ENCODE assay signal across 22 cellular contexts in the genomic region with DNA sequence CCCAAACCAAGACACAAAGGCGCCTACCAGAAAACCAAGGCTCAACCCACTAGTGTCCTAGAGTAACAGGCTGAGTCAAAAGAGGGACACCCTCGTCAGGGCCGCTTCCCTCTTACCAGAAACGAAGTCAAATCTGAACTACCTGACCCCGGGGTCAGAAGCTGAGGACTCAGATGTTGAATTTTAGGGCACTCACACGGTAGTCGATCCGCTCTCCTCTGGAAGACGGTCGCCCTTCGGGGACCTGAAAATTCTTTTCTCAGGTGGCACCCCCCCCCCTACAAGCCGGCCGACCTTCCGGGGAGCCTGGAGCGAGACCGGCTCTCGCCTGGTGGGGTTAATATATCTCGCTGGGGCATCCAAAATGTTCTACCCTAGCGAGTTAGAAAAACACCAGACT.
A peak's percentile ranks its signal among the peaks of the same experiment; 100 is the strongest.
DNase-seq lines count a peak whose midpoint lies in the region; TF ChIP-seq lines count a peak whose summit lies in the region.
"Had no signal": no experiment of that assay in that cellular context is flagged by ENCODE, and none has a peak within 500 bp of the region (broad histone marks: within the 10 kb centered on the region; RNA-seq: fewer than 3 reads in every experiment).

No MANE protein-coding gene starts in this region.

- H3K4me3 ChIP-seq in H7 (ENCODE audit: insufficient read depth, low read depth, low read length) (peak overlapping the region; percentile 14; the same call in 1 of the 2 replicates), HUES48 (ENCODE audit: low read depth, low read length) (no peak overlapping the region), mesendoderm (ENCODE audit: low read length) (no peak overlapping the region), esophagus muscularis mucosa (no peak overlapping the region)
- H3K4me3 ChIP-seq: BLaER1, GM12878 had no signal

- TF ChIP-seq POLR2A in esophagus muscularis mucosa (IDR thresholded peaks at IDR 0.05; ENCODE audit: low read depth), result no peak

- no peaks in the 10 kb centered on the region for H3K79me2 ChIP-seq in mesendoderm (ENCODE audit: control insufficient read depth, insufficient read depth, low read length)

- no peak overlapping the region for H3K4me2 ChIP-seq in mesendoderm (ENCODE audit: low read length)
- H3K4me2 ChIP-seq: BLaER1 had no signal

- peak overlapping the region; percentile 89 for H4K8ac ChIP-seq in mesendoderm (ENCODE audit: low read depth, low read length)

- H3K27ac ChIP-seq in HUES48 (ENCODE audit: low read depth, low read length) (peak overlapping the region; percentile 40), mesendoderm (ENCODE audit: low read depth, low read length) (peak overlapping the region; percentile 84), esophagus muscularis mucosa (replicated peaks in 1 of 4) (no peak overlapping the region)
- H3K27ac ChIP-seq: 22Rv1, BLaER1 had no signal

- TF ChIP-seq EP300 in esophagus muscularis mucosa (IDR thresholded peaks at IDR 0.05), result no peak

- peak overlapping the region; percentile 98 for H3K18ac ChIP-seq in mesendoderm (ENCODE audit: low read length)

- H3K79me1 ChIP-seq in mesendoderm (ENCODE audit: low read length), result no peaks in the 10 kb centered on the region

- H3K27me3 ChIP-seq in H7 (ENCODE audit: control insufficient read depth, insufficient read depth, low read length) (no peaks in the 10 kb centered on the region), HUES48 (ENCODE audit: control insufficient read depth, insufficient read depth, low read length) (no peaks in the 10 kb centered on the region), mesendoderm (ENCODE audit: insufficient read depth, low read length, poor library complexity) (no peaks in the 10 kb centered on the region), esophagus muscularis mucosa (no peaks in the 10 kb centered on the region)
- H3K27me3 ChIP-seq: BE2C, BLaER1 had no signal

- no peak overlapping the region for H2AK5ac ChIP-seq in mesendoderm (ENCODE audit: low read length)

- H4K5ac ChIP-seq in mesendoderm (ENCODE audit: low read length), result no peak overlapping the region

- no peak overlapping the region for H2BK15ac ChIP-seq in mesendoderm (replicated peaks; ENCODE audit: low read depth)

- no CpG with 5 or more reads among the region's 19 CpGs for WGBS in mesendoderm (ENCODE audit: extremely low coverage, insufficient coverage, low lambda C conversion rate)
- 96% methylated on average over 19 of the region's 19 CpGs for WGBS in esophagus muscularis mucosa

- H3K9ac ChIP-seq in HUES48 (ENCODE audit: low read depth, low read length) (no peak overlapping the region), mesendoderm (ENCODE audit: low read length) (no peak overlapping the region)
- H3K9ac ChIP-seq: BLaER1 had no signal

- no peaks in the 10 kb centered on the region for H3K36me3 ChIP-seq in H7 (replicated peaks; ENCODE audit: control insufficient read depth, insufficient read depth, low read length)
- H3K36me3 ChIP-seq in HUES48 (ENCODE audit: control insufficient read depth, insufficient read depth, low read length), result no peaks in the 10 kb centered on the region
- H3K36me3 ChIP-seq in mesendoderm (ENCODE audit: control insufficient read depth, insufficient read depth, low read length), result no peaks in the 10 kb centered on the region
- no peaks in the 10 kb centered on the region for H3K36me3 ChIP-seq in esophagus muscularis mucosa
- H3K36me3 ChIP-seq: BE2C, BLaER1 had no signal

- TF ChIP-seq CTCF in esophagus muscularis mucosa (IDR thresholded peaks at IDR 0.05), result no peak

- no peaks in the 10 kb centered on the region for H3K9me3 ChIP-seq in HUES48 (ENCODE audit: control insufficient read depth, insufficient read depth, low read length)
- peaks cover 0 to 3% (median 0%) of the 10 kb centered on the region in 4 donors for H3K9me3 ChIP-seq in esophagus muscularis mucosa
- H3K9me3 ChIP-seq: BE2C, BLaER1 had no signal

- peak overlapping the region; percentile 27 for H3K56ac ChIP-seq in mesendoderm (ENCODE audit: low read length)

- no peak overlapping the region for H3K23ac ChIP-seq in mesendoderm (ENCODE audit: low read length)

- peak overlapping the region; percentile 61 for H2BK5ac ChIP-seq in mesendoderm (ENCODE audit: low read length)

- H3K4ac ChIP-seq in mesendoderm (ENCODE audit: low read depth, low read length), result peak overlapping the region; percentile 99

- peak overlapping the region; percentile 97 for H2BK120ac ChIP-seq in mesendoderm (ENCODE audit: low read depth, low read length)

- DNase-seq in H7, result no peak
- no peak for DNase-seq in mesendoderm
- no peak for DNase-seq in esophagus muscularis mucosa (ENCODE audit: extremely low spot score)
- DNase-seq in A172 (ENCODE audit: low spot score), result no peak
- DNase-seq: ACHN; BE2C; C1 segment of cervical spinal cord; CD4-positive, alpha-beta memory T cell; CD4-positive, CD25-positive, alpha-beta regulatory T cell; CD8-positive, alpha-beta memory T cell; COR-L47; DMS 273 treated with DMSO at 0.1 percent for 48 hours; DMS153; DMS53; DMS79; DND-41; EL; GDM1 had no signal

- intact Hi-C loops in esophagus muscularis mucosa (cut with DNase I), result no loop called here

- H3K4me1 ChIP-seq in HUES48 (ENCODE audit: control insufficient read depth, insufficient read depth, low read length), result peaks cover 22% of the 10 kb centered on the region
- H3K4me1 ChIP-seq in mesendoderm (ENCODE audit: control insufficient read depth, low read depth, low read length), result peaks cover 5% of the 10 kb centered on the region
- no peaks in the 10 kb centered on the region for H3K4me1 ChIP-seq in esophagus muscularis mucosa
- H3K4me1 ChIP-seq: BE2C, BLaER1 had no signal

Comparison
In these comparisons a context has a peak if more than half of its experiments do, and no peak if none do; other contexts are left out.
1. H3K27ac ChIP-seq: peak in HUES48 (single experiment) and mesendoderm (single experiment); none in esophagus muscularis mucosa (0 of 4).